Comparison of ENCODE assay signal across 16 cellular contexts in the genomic region with DNA sequence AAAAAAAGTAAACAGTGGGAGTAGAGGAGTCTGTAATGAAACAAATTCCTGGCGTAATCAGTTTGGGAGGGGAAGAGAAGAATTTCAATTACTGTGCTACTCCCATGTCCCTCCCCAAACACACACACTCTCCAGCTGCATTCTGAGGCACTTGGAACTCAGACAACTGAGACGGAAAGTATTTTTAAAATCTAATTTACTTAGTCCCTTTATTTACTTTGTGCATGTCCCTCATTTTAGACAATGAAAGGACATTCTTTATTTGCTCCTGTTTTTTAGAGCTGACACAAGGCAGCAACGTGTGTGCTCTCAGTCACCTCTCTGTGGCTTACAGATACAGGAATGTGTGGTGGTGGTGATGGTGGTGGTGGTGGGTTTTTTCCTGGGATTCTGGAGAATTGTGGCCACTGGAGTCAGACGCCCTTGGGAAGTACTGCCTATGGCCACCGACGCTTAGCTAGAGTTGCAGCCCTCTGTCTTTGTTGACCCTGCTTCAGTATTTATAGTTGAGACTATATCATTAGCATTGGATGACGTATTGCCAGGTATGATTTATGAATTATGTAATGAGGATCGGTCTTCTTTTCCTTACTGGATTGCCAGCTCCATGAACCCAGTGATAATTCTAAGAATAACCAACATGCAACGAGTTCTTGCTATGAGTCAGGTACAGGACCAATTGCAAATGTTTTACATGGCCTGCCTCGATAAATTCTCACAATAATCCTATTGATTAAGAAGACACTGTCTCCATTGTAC.
DNase-seq lines count a peak whose midpoint lies in the region; ATAC-seq and TF ChIP-seq lines count a peak whose summit lies in the region.
"Had no signal": no experiment of that assay in that cellular context is flagged by ENCODE, and none has a peak within 500 bp of the region (broad histone marks: within the 10 kb centered on the region; RNA-seq: fewer than 3 reads in every experiment).

No MANE protein-coding gene starts in this region.

- ATAC-seq in left colon = peak; percentile 73
- peak in 3 of 4 donors; percentile 25 to 40 (median 28) for ATAC-seq in psoas muscle
- no peak for ATAC-seq in GM18511 (IDR thresholded peaks at IDR 0.05; ENCODE audit: unreplicated experiment)
- ATAC-seq in foreskin keratinocyte = no peak
- ATAC-seq: activated T-helper 17 cell treated with anti-CD3 and anti-CD28 coated beads, Interleukin-2, amount 50 U/mL, for 72 hours; effector memory CD8-positive, alpha-beta T cell; natural killer cell had no signal

- TF ChIP-seq CTCF in BJ (IDR thresholded peaks at IDR 0.05; ENCODE audit: insufficient read depth, low read depth, low read length) = no peak
- TF ChIP-seq CTCF in psoas muscle (IDR thresholded peaks at IDR 0.05) = no peak
- TF ChIP-seq CTCF in foreskin keratinocyte (conservative IDR thresholded peaks at IDR 0.05) = no peak

- H3K27ac ChIP-seq in SJSA1 = peak overlapping the region; percentile 60
- peak overlapping the region; percentile 46 for H3K27ac ChIP-seq in psoas muscle
- no peak overlapping the region for H3K27ac ChIP-seq in foreskin keratinocyte

- intact Hi-C loops in left colon (cut with DNase I, micrococcal nuclease) = no loop called here
- intact Hi-C loops in psoas muscle (cut with DNase I) = loop anchor here in 1 of 2 donors (5.0 kb wide), 1 partner anchor 35 kb away; no protein-coding TSS in a partner anchor

- no peaks in the 10 kb centered on the region for H3K9me3 ChIP-seq in SJSA1 (replicated peaks)
- H3K9me3 ChIP-seq in psoas muscle = no peaks in the 10 kb centered on the region

- H3K4me1 ChIP-seq in SJSA1 (replicated peaks) (peaks cover 43% of the 10 kb centered on the region), psoas muscle (peaks cover 77% of the 10 kb centered on the region), foreskin keratinocyte (no peaks in the 10 kb centered on the region)

- H3K27me3 ChIP-seq in BJ (ENCODE audit: control insufficient read depth, insufficient read depth, low read length) (peaks cover 4% of the 10 kb centered on the region), SJSA1 (replicated peaks) (no peaks in the 10 kb centered on the region), psoas muscle (ENCODE audit: insufficient read depth in 3 of 3, low read length in 2 of 3) (no peaks in the 10 kb centered on the region), foreskin keratinocyte (peaks cover 19% of the 10 kb centered on the region)

- CTCF ChIA-PET in BJ (lab: Yijun Ruan, JAX) = no interaction called here

- POLR2A ChIA-PET in BJ (lab: Charles Lee) = no interaction called here

- peak; percentile 40 for DNase-seq in BJ (ENCODE audit: low read depth)
- peak; percentile 75 to 93 for DNase-seq in SJSA1 (ENCODE audit: low read depth in 1 of 2, low spot score in 2 of 2)
- peak in 1 of 2 donors; percentile 41 for DNase-seq in left colon
- no peak for DNase-seq in psoas muscle
- DNase-seq in NCI-H2227 (lab: John Stamatoyannopoulos, UW; ENCODE audit: unreplicated experiment) = no peak
- no peak for DNase-seq in occipital lobe (lab: John Stamatoyannopoulos, UW)
- DNase-seq in foreskin keratinocyte = no peak
- DNase-seq: activated CD4-positive, CD25-positive, alpha-beta regulatory T cell; effector memory CD8-positive, alpha-beta T cell; natural killer cell; NCI-H187; NCI-H510A treated with DMSO at 0.1 percent for 48 hours; SIG-M5; stimulated activated CD4-positive, alpha-beta T cell treated with anti-CD3 and anti-CD28 coated beads, Interleukin-1b, Interleukin-23, amount 100 ng/mL, for 48 hours had no signal

- WGBS in psoas muscle, 3 donors = 25 to 43% (median 28%) methylated on average over 10 of the region's 10 CpGs

- H3K4me3 ChIP-seq in BJ (ENCODE audit: low read depth, low read length) (no peak overlapping the region), SJSA1 (no peak overlapping the region), psoas muscle (no peak overlapping the region)

- H3K36me3 ChIP-seq in BJ (ENCODE audit: control insufficient read depth, insufficient read depth, low read length) (no peaks in the 10 kb centered on the region), SJSA1 (no peaks in the 10 kb centered on the region), psoas muscle (ENCODE audit: insufficient read depth in 1 of 2, low read depth in 1 of 2) (peaks cover 0 to 56% of the 10 kb centered on the region in 2 donors)

Comparison
In these comparisons a context has a peak if more than half of its experiments do, and no peak if none do; other contexts are left out.
1. DNase-seq: peak in BJ (single experiment) and SJSA1 (2 of 2); none in psoas muscle (0 of 2), NCI-H2227 (single experiment), occipital lobe (single experiment) and foreskin keratinocyte (0 of 2).
2. ATAC-seq: peak in left colon (single experiment) and psoas muscle (3 of 4); none in GM18511 (single experiment) and foreskin keratinocyte (single experiment).